ENCODE assay signal across 18 cellular contexts in the genomic region with DNA sequence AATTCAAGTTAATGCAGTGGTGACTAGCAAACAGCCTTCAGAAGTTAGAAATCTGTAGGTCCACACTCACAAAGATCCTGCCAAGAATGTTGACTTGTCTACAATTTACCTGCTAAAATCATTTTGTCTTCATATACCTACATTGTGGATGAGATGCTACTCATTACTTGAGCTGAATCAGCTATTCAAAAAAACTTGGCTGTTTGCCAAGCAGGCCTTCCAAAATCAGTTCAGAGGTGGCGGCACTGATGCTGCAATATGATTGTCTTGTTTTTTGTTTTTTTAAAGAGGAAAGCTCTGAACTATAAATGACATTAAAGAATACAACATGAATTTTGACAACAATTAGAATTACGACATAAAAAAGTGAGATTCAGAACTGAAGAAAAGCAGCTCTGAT.
"Had no signal": no experiment of that assay in that cellular context is flagged by ENCODE, and none has a peak within 500 bp of the region (broad histone marks: within the 10 kb centered on the region; RNA-seq: fewer than 3 reads in every experiment).

No MANE protein-coding gene starts in this region.

- H3K27me3 ChIP-seq: ascending aorta, gastrocnemius medialis, heart left ventricle, left lung, right atrium auricular region, tibial artery, uterus had no signal

- DNase-seq: activated CD4-positive, alpha-beta T cell treated with anti-CD3 and anti-CD28 coated beads for 1 hour; activated gamma-delta T cell; cortex of kidney; effector CD4-positive, alpha-beta T cell; gastrocnemius medialis; heart left ventricle; left lung; mammary epithelial cell; mucosa of descending colon; naive B cell; stimulated activated CD4-positive, alpha-beta T cell treated with anti-CD3 and anti-CD28 coated beads, Interleukin-2, amount 100 ng/mL, for 24 hours; stimulated activated naive CD4-positive, alpha-beta T cell treated with Interleukin-2 at 50 U/mL for 16 hours; tibial artery; uterus; WERI-Rb-1 had no signal

- H3K36me3 ChIP-seq: ascending aorta, gastrocnemius medialis, heart left ventricle, left lung, prostate gland, right atrium auricular region, tibial artery, WERI-Rb-1 had no signal

- H3K4me1 ChIP-seq: ascending aorta, gastrocnemius medialis, heart left ventricle, left lung, prostate gland, right atrium auricular region, tibial artery, uterus had no signal

- H3K27ac ChIP-seq: ascending aorta, gastrocnemius medialis, heart left ventricle, left lung, prostate gland, right atrium auricular region, tibial artery, uterus, WERI-Rb-1 had no signal

- ATAC-seq: gastrocnemius medialis, heart left ventricle, left lung, mucosa of descending colon had no signal

- H3K9me3 ChIP-seq: ascending aorta, gastrocnemius medialis, prostate gland had no signal

- H3K4me3 ChIP-seq: ascending aorta, gastrocnemius medialis, heart left ventricle, left lung, mucosa of descending colon, prostate gland, right atrium auricular region, tibial artery, uterus had no signal
